ENCODE assay signal across 18 cellular contexts in the genomic region with DNA sequence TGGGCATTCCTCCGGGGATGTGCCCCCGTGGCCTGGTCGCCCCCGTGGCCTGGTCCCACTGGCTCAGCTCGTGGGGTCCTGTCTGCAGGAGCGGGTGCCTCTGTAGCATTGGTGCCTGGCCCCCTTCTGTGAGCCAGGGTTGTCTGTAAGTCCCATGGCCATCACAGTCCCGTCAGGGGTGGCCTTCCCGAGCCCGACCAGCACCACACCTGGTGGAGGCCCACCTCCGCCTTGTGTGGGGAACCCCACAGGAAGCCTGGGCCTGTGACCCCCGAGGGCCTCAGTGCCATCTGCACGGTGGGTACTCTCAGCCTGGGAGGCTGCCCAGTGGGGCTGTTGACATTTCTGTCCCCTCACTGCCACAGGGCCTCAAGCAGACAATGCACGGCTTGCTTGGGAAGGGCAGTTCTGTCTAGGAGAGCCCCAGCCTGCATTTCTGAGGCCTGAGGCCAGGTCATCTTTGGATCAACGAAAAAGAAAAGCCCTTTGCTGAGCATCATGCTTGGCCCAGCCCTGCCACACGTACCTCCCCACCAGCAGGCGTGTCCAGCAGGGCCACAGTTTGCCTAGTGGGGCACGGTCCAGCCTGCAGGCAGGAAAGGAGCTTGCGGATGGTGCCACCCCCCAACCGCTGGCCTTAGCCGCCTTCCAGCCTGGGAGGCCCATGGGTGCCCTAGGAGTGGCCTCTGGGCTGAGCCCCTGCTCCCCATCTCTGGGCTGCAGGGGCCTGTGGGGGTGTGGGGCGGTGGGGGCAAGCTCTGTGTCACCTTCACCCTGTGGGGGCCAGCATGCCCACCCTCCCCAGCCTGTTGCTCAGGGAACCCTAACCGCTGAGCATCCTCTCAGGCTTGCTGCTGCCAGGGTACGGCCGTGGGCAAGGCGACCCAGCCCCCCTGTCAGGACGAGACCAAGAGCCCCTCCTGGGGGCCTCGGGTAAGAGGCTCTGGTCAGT. TPM values are rescaled to one million over a fixed set of nuclear protein-coding genes. Genes with fewer than 3 reads are reported as not detected.
DNase-seq lines count a peak whose midpoint lies in the region; ATAC-seq, FAIRE-seq and TF ChIP-seq lines count a peak whose summit lies in the region.
"Had no signal": no experiment of that assay in that cellular context is flagged by ENCODE, and none has a peak within 500 bp of the region (broad histone marks: within the 10 kb centered on the region; RNA-seq: fewer than 3 reads in every experiment).

No MANE protein-coding gene starts in this region.

- in situ Hi-C loops in HepG2 (cut with HindIII; ENCODE audit: extremely low pct_ligation_motif_present, low pct_unique_long_range_greater_than_20kb), result no loop called here

- H3K36me3 ChIP-seq in right lobe of liver (peaks cover 0 to 27% (median 0%) of the 10 kb centered on the region in 4 donors), HepG2 (replicated peaks in 1 of 2; ENCODE audit: control insufficient read depth in 1 of 2, insufficient read depth in 2 of 2, low read length in 2 of 2) (peaks cover 2 to 11% of the 10 kb centered on the region in 2 experiments; a peak in 4 of 5 replicates), heart left ventricle (peaks cover 0 to 51% (median 24%) of the 10 kb centered on the region in 9 donors), aorta (ENCODE audit: control insufficient read depth in 1 of 2, insufficient read depth in 2 of 2, low read length in 1 of 2) (peaks cover 0 to 8% of the 10 kb centered on the region in 2 donors), A673 (ENCODE audit: insufficient read depth, low read length, poor library complexity, severe bottlenecking) (no peaks in the 10 kb centered on the region), smooth muscle cell (ENCODE audit: low read depth) (peaks cover 18% of the 10 kb centered on the region)

- CTCF ChIA-PET in HepG2 (lab: Yijun Ruan, JAX; ENCODE audit: low intra/inter-chr PET ratio, low total read pairs), result no interaction called here
- CTCF ChIA-PET in A673 (lab: Charles Lee), result no interaction called here

- H3F3A ChIP-seq in smooth muscle cell (ENCODE audit: low read depth), result no peaks in the 10 kb centered on the region

- H3K9me3 ChIP-seq in right lobe of liver (no peaks in the 10 kb centered on the region), HepG2 (ENCODE audit: low read length) (no peaks in the 10 kb centered on the region), heart left ventricle (peaks cover 0 to 6% (median 0%) of the 10 kb centered on the region in 12 donors), aorta (ENCODE audit: control insufficient read depth, low read length) (no peaks in the 10 kb centered on the region), A673 (ENCODE audit: low read depth, low read length, poor library complexity, severe bottlenecking) (no peaks in the 10 kb centered on the region), smooth muscle cell (replicated peaks; ENCODE audit: low read depth) (no peaks in the 10 kb centered on the region)

- TF ChIP-seq RAD21 in HepG2 (CRISPR knock-in tag; IDR thresholded peaks at IDR 0.05), result no peak

- H3K27me3 ChIP-seq in right lobe of liver (no peaks in the 10 kb centered on the region), HepG2 (ENCODE audit: control insufficient read depth in 1 of 2, insufficient read depth in 2 of 2, low read length in 2 of 2) (no peaks in the 10 kb centered on the region), heart left ventricle (no peaks in the 10 kb centered on the region), aorta (ENCODE audit: control insufficient read depth in 1 of 2, insufficient read depth in 2 of 2, low read length in 1 of 2) (no peaks in the 10 kb centered on the region), A673 (replicated peaks; ENCODE audit: insufficient read depth, low read depth, low read length, poor library complexity) (no peaks in the 10 kb centered on the region), smooth muscle cell (ENCODE audit: low read depth) (no peaks in the 10 kb centered on the region)

- POLR2A ChIA-PET in HepG2 (lab: Yijun Ruan, JAX), result no interaction called here
- POLR2A ChIA-PET in A673 (lab: Charles Lee; ENCODE audit: low non-redundant PET), result no interaction called here

- intact Hi-C loops in right lobe of liver (cut with DNase I), result no loop called here
- intact Hi-C loops in HepG2 (cut with micrococcal nuclease; ENCODE audit: unreplicated experiment), result no loop called here
- intact Hi-C loops in heart left ventricle (cut with DNase I), result no loop called here
- intact Hi-C loops in aorta (cut with DNase I), result no loop called here
- intact Hi-C loops in A673 (cut with micrococcal nuclease; ENCODE audit: unreplicated experiment), result no loop called here

- no peak for ATAC-seq in right lobe of liver
- no peak for ATAC-seq in HepG2
- ATAC-seq in heart left ventricle, result no peak
- no peak for ATAC-seq in aorta (ENCODE audit: low FRiP score)
- ATAC-seq: A549, Panc1 had no signal

- H3K27ac ChIP-seq in right lobe of liver, result no peak overlapping the region
- H3K27ac ChIP-seq in HepG2 (ENCODE audit: extremely low read length, insufficient read depth, low read length), result no peak overlapping the region
- no peak overlapping the region for H3K27ac ChIP-seq in heart left ventricle
- H3K27ac ChIP-seq in aorta (ENCODE audit: low read depth in 1 of 2, low read length in 2 of 2), result no peak overlapping the region
- H3K27ac ChIP-seq in A673 (ENCODE audit: low read depth, low read length, poor library complexity, severe bottlenecking), result no peak overlapping the region
- no peak overlapping the region for H3K27ac ChIP-seq in smooth muscle cell (ENCODE audit: low read depth)
- H3K27ac ChIP-seq: A549, C4-2B had no signal

- no peaks in the 10 kb centered on the region for H4K20me1 ChIP-seq in HepG2 (ENCODE audit: insufficient read depth, low read length)
- no peaks in the 10 kb centered on the region for H4K20me1 ChIP-seq in smooth muscle cell (ENCODE audit: low read depth)

- peaks cover 4% of the 10 kb centered on the region for H3K9me3 Mint-ChIP-seq in nephron progenitor cell
- H3K9me3 Mint-ChIP-seq: H9 had no signal

- peaks cover 9% of the 10 kb centered on the region for H3K36me3 Mint-ChIP-seq in nephron progenitor cell (ENCODE audit: low read depth)

- 93% methylated on average over 3 of the region's 27 CpGs for WGBS in right lobe of liver (ENCODE audit: insufficient coverage, low coverage, low lambda C conversion rate, missing lambda C conversion rate)
- WGBS in HepG2 (ENCODE audit: low lambda C conversion rate), result 91% methylated on average over 11 of the region's 27 CpGs
- 90 to 95% (median 92%) methylated on average over 18 to 27 of the region's 27 CpGs for WGBS in heart left ventricle, 4 donors
- WGBS in aorta, 2 donors, result 90 to 91% methylated on average over 27 of the region's 27 CpGs
- 95% methylated on average over 27 of the region's 27 CpGs for WGBS in smooth muscle cell (ENCODE audit: low lambda C conversion rate)

- TF ChIP-seq CTCF in right lobe of liver (IDR thresholded peaks at IDR 0.05), result no peak
- TF ChIP-seq CTCF in HepG2 (CRISPR knock-in tag; IDR thresholded peaks at IDR 0.05), result no peak
- TF ChIP-seq CTCF in heart left ventricle (IDR thresholded peaks at IDR 0.05), result no peak
- TF ChIP-seq CTCF in nephron progenitor cell (IDR thresholded peaks at IDR 0.05), result no peak
- no peak for TF ChIP-seq CTCF in A673 (conservative IDR thresholded peaks at IDR 0.05; ENCODE audit: low read depth, low read length)
- no peak for TF ChIP-seq CTCF in smooth muscle cell (IDR thresholded peaks at IDR 0.05; ENCODE audit: borderline replicate concordance, insufficient read depth, poor library complexity, severe bottlenecking)

- no peak overlapping the region for H3K27ac Mint-ChIP-seq in nephron progenitor cell

- peak in 2 of 3 donors; percentile 18 to 46 for DNase-seq in right lobe of liver
- DNase-seq in HepG2 (ENCODE audit: low spot score), result no peak
- peak in 3 of 5 donors; percentile 13 to 56 (median 18) for DNase-seq in heart left ventricle
- DNase-seq in nephron progenitor cell, result peak; percentile 0
- DNase-seq in aorta, result peak; percentile 32 to 71
- DNase-seq in A673 (ENCODE audit: low spot score), result no peak
- DNase-seq in DMS153 (lab: John Stamatoyannopoulos, UW), result no peak
- DNase-seq in smooth muscle cell (lab: John Stamatoyannopoulos, UW; ENCODE audit: unreplicated experiment), result no peak
- DNase-seq: COR-L47, H9, NCI-H1092, NCI-H2107, NCI-H524 treated with DMSO at 0.1 percent for 48 hours, SHP77 treated with DMSO at 0.1 percent for 48 hours had no signal

- H3K4me3 Mint-ChIP-seq in nephron progenitor cell, result no peak overlapping the region
- H3K4me3 Mint-ChIP-seq: H9 had no signal

- H3K4me1 Mint-ChIP-seq in nephron progenitor cell, result no peaks in the 10 kb centered on the region
- H3K4me1 Mint-ChIP-seq: H9 had no signal

- TF ChIP-seq EP300 in HepG2 (IDR thresholded peaks at IDR 0.05; ENCODE audit: low read depth in 2 of 2, low read length in 2 of 2) (no peak), HepG2 (CRISPR knock-in tag; IDR thresholded peaks at IDR 0.05; ENCODE audit: borderline replicate concordance) (no peak)

- no peak overlapping the region for H2AFZ ChIP-seq in HepG2 (ENCODE audit: low read length)
- no peak overlapping the region for H2AFZ ChIP-seq in smooth muscle cell (ENCODE audit: low read depth)

- TF ChIP-seq POLR2A in right lobe of liver (IDR thresholded peaks at IDR 0.05), result no peak
- no peak for TF ChIP-seq POLR2A in HepG2 (IDR thresholded peaks at IDR 0.05; ENCODE audit: insufficient read depth in 1 of 2, low read depth in 2 of 2, low read length in 2 of 2)
- TF ChIP-seq POLR2A in heart left ventricle (IDR thresholded peaks at IDR 0.05), result no peak

- H3K4me1 ChIP-seq in right lobe of liver (no peaks in the 10 kb centered on the region), HepG2 (ENCODE audit: insufficient read depth, low read length) (no peaks in the 10 kb centered on the region), heart left ventricle (no peaks in the 10 kb centered on the region), aorta (ENCODE audit: control insufficient read depth in 1 of 2, insufficient read depth in 2 of 2, low read length in 2 of 2) (no peaks in the 10 kb centered on the region), A673 (ENCODE audit: insufficient read depth, low read length, poor library complexity, severe bottlenecking) (no peaks in the 10 kb centered on the region), smooth muscle cell (ENCODE audit: low read depth) (no peaks in the 10 kb centered on the region)
- H3K4me1 ChIP-seq: A549 had no signal

- no peak overlapping the region for H3K4me3 ChIP-seq in right lobe of liver
- H3K4me3 ChIP-seq in HepG2 (replicated peaks in 1 of 3; ENCODE audit: insufficient read depth in 1 of 3, low read depth in 2 of 3, low read length in 3 of 3), result no peak overlapping the region
- no peak overlapping the region for H3K4me3 ChIP-seq in heart left ventricle
- H3K4me3 ChIP-seq in aorta (ENCODE audit: low read length in 2 of 2), result no peak overlapping the region
- no peak overlapping the region for H3K4me3 ChIP-seq in A673 (ENCODE audit: low read depth, low read length, poor library complexity, severe bottlenecking)
- H3K4me3 ChIP-seq in smooth muscle cell, result no peak overlapping the region
- H3K4me3 ChIP-seq: A549 had no signal

- BruUV-seq in HepG2 (replicated peaks; lab: Mats Ljungman, UMichigan) (no TSS peak), A673 (replicated peaks; lab: Mats Ljungman, UMichigan) (no TSS peak)

- no peak for FAIRE-seq in HepG2 (lab: Jason Lieb, UNC)
- FAIRE-seq: A549 had no signal

- H3K4me2 ChIP-seq in HepG2 (ENCODE audit: low read depth, low read length), result no peak overlapping the region
- no peak overlapping the region for H3K4me2 ChIP-seq in smooth muscle cell
- H3K4me2 ChIP-seq: A549 had no signal

- H3K9ac ChIP-seq in HepG2 (ENCODE audit: insufficient read depth, low read depth, low read length), result no peak overlapping the region
- no peak overlapping the region for H3K9ac ChIP-seq in smooth muscle cell (ENCODE audit: low read depth)

- H3K79me2 ChIP-seq in HepG2 (ENCODE audit: insufficient read depth, low read length), result no peaks in the 10 kb centered on the region
- H3K79me2 ChIP-seq in smooth muscle cell (ENCODE audit: low read depth), result no peaks in the 10 kb centered on the region

- H3K27me3 Mint-ChIP-seq in nephron progenitor cell (ENCODE audit: low read depth, poor library complexity), result no peaks in the 10 kb centered on the region

RNA-seq across cellular contexts. Expression of a gene that starts 23.2 kb away (rescaled TPM):
- total RNA-seq in right lobe of liver (not detected), HepG2 (2016; rRNA removed; fragmentation: Illumina TruSeq; extraction: Trizol) (not detected in 2 replicates), heart left ventricle (not detected), aorta (not detected), A673 (2021) (not detected in 2 replicates), smooth muscle cell (not detected in 2 replicates)
- total RNA-seq in HepG2 (2016; cell fraction: cytosol; rRNA removed; fragmentation: Illumina TruSeq; extraction: Trizol; ENCODE audit: low read depth), result not detected in 2 replicates
- not detected in 2 replicates for total RNA-seq in HepG2 (2016; cell fraction: insoluble cytoplasmic fraction; rRNA removed; fragmentation: Illumina TruSeq; extraction: Trizol)
- total RNA-seq in HepG2 (2016; cell fraction: membrane; rRNA removed; fragmentation: Illumina TruSeq; extraction: Trizol), result not detected in 2 replicates
- total RNA-seq in HepG2 (2016; cell fraction: nucleus; rRNA removed; fragmentation: Illumina TruSeq; extraction: Trizol), result not detected in 2 replicates
- polyA plus RNA-seq in HepG2 (2011; rRNA removed) (not detected in 2 replicates), heart left ventricle (not detected), aorta (not detected), smooth muscle cell (0.24 TPM in 1 of 2 replicates, not detected in the other)
- not detected in 2 replicates for polyA plus RNA-seq in HepG2 (2011; cell fraction: cytosol; rRNA removed)
- polyA plus RNA-seq in HepG2 (2011; cell fraction: nucleus; rRNA removed), result not detected in 2 replicates
- polyA plus RNA-seq in HepG2 (2012), result not detected in 2 replicates
- polyA plus RNA-seq in HepG2 (2016; cell fraction: cytosol; fragmentation: Illumina TruSeq; extraction: Trizol; ENCODE audit: low read depth), result not detected in 2 replicates
- not detected in 2 replicates for polyA plus RNA-seq in HepG2 (2016; cell fraction: insoluble cytoplasmic fraction; fragmentation: Illumina TruSeq; extraction: Trizol; ENCODE audit: low read depth)
- polyA plus RNA-seq in HepG2 (2016; cell fraction: membrane; fragmentation: Illumina TruSeq; extraction: Trizol; ENCODE audit: low read depth), result not detected in 2 replicates
- polyA plus RNA-seq in HepG2 (2016; cell fraction: nucleus; fragmentation: Illumina TruSeq; extraction: Trizol; ENCODE audit: insufficient read depth, low read depth), result not detected in 2 replicates
- polyA minus RNA-seq in HepG2 (2011; rRNA and poly(A)+ RNA removed; ENCODE audit: low replicate concordance), result not detected in 2 replicates
- not detected in 2 replicates for polyA minus RNA-seq in HepG2 (2011; cell fraction: cytosol; rRNA and poly(A)+ RNA removed)
- not detected in 2 replicates for polyA minus RNA-seq in HepG2 (2011; cell fraction: nucleus; rRNA and poly(A)+ RNA removed)
- total RNA-seq: H9, MCF 10A had no signal
- polyA plus RNA-seq: A549 had no signal

RNA-seq across cellular contexts. Expression of a gene that starts 36.0 kb away (rescaled TPM):
- 10 to 100 TPM in 3 of 6 experiments, 1 to 10 TPM in 3; 9.1 to 14.5 (median 11.3) TPM for total RNA-seq in right lobe of liver
- 4.6 and 4.8 TPM in 2 replicates for total RNA-seq in HepG2 (2016; rRNA removed; fragmentation: Illumina TruSeq; extraction: Trizol)
- 2.3 and 4.1 TPM in 2 replicates for total RNA-seq in HepG2 (2016; cell fraction: cytosol; rRNA removed; fragmentation: Illumina TruSeq; extraction: Trizol; ENCODE audit: low read depth)
- total RNA-seq in HepG2 (2016; cell fraction: insoluble cytoplasmic fraction; rRNA removed; fragmentation: Illumina TruSeq; extraction: Trizol), result 3.7 and 4.7 TPM in 2 replicates
- 2.9 and 3.9 TPM in 2 replicates for total RNA-seq in HepG2 (2016; cell fraction: membrane; rRNA removed; fragmentation: Illumina TruSeq; extraction: Trizol)
- 6.9 and 7.1 TPM in 2 replicates for total RNA-seq in HepG2 (2016; cell fraction: nucleus; rRNA removed; fragmentation: Illumina TruSeq; extraction: Trizol)
- polyA plus RNA-seq in HepG2 (2011; rRNA removed), result 8.4 and 8.6 TPM in 2 replicates
- polyA plus RNA-seq in HepG2 (2011; cell fraction: cytosol; rRNA removed), result 3.0 and 4.1 TPM in 2 replicates
- 80.9 and 90.3 TPM in 2 replicates for polyA plus RNA-seq in HepG2 (2011; cell fraction: nucleus; rRNA removed)
- polyA plus RNA-seq in HepG2 (2012), result 7.1 and 7.7 TPM in 2 replicates
- polyA plus RNA-seq in HepG2 (2016; cell fraction: cytosol; fragmentation: Illumina TruSeq; extraction: Trizol; ENCODE audit: low read depth), result 0.16 and 0.25 TPM in 2 replicates
- polyA plus RNA-seq in HepG2 (2016; cell fraction: insoluble cytoplasmic fraction; fragmentation: Illumina TruSeq; extraction: Trizol; ENCODE audit: low read depth), result 3.8 and 4.8 TPM in 2 replicates
- 0.59 and 0.60 TPM in 2 replicates for polyA plus RNA-seq in HepG2 (2016; cell fraction: membrane; fragmentation: Illumina TruSeq; extraction: Trizol; ENCODE audit: low read depth)
- polyA plus RNA-seq in HepG2 (2016; cell fraction: nucleus; fragmentation: Illumina TruSeq; extraction: Trizol; ENCODE audit: insufficient read depth, low read depth), result 29.2 and 29.8 TPM in 2 replicates
- polyA minus RNA-seq in HepG2 (2011; rRNA and poly(A)+ RNA removed; ENCODE audit: low replicate concordance), result 3.9 and 14.3 TPM in 2 replicates
- polyA minus RNA-seq in HepG2 (2011; cell fraction: cytosol; rRNA and poly(A)+ RNA removed), result 3.6 and 4.4 TPM in 2 replicates
- 18.8 and 20.2 TPM in 2 replicates for polyA minus RNA-seq in HepG2 (2011; cell fraction: nucleus; rRNA and poly(A)+ RNA removed)
- 10 to 100 TPM in 2 of 9 donors, 1 to 10 TPM in 7; 5.0 to 14.2 (median 6.7) TPM for total RNA-seq in heart left ventricle
- polyA plus RNA-seq in heart left ventricle, result 1 to 10 TPM; 4.7 to 6.6 TPM
- 10 to 100 TPM; 19.9 to 33.5 TPM for total RNA-seq in aorta
- polyA plus RNA-seq in aorta, result 10 to 100 TPM in 1 of 2 donors, 1 to 10 TPM in 1; 2.3 to 12.7 TPM
- total RNA-seq in A673 (2021), result 20.3 and 27.8 TPM in 2 replicates
- 6.6 and 9.0 TPM in 2 replicates for total RNA-seq in smooth muscle cell
- 13.0 and 14.9 TPM in 2 replicates for polyA plus RNA-seq in smooth muscle cell

Comparison
In these comparisons a context has a peak if more than half of its experiments do, and no peak if none do; other contexts are left out.
1. DNase-seq: peak in right lobe of liver (2 of 3), heart left ventricle (3 of 5), nephron progenitor cell (single experiment) and aorta (2 of 2); none in HepG2 (single experiment), A673 (single experiment), DMS153 (single experiment) and smooth muscle cell (single experiment).